In the genomic region with DNA sequence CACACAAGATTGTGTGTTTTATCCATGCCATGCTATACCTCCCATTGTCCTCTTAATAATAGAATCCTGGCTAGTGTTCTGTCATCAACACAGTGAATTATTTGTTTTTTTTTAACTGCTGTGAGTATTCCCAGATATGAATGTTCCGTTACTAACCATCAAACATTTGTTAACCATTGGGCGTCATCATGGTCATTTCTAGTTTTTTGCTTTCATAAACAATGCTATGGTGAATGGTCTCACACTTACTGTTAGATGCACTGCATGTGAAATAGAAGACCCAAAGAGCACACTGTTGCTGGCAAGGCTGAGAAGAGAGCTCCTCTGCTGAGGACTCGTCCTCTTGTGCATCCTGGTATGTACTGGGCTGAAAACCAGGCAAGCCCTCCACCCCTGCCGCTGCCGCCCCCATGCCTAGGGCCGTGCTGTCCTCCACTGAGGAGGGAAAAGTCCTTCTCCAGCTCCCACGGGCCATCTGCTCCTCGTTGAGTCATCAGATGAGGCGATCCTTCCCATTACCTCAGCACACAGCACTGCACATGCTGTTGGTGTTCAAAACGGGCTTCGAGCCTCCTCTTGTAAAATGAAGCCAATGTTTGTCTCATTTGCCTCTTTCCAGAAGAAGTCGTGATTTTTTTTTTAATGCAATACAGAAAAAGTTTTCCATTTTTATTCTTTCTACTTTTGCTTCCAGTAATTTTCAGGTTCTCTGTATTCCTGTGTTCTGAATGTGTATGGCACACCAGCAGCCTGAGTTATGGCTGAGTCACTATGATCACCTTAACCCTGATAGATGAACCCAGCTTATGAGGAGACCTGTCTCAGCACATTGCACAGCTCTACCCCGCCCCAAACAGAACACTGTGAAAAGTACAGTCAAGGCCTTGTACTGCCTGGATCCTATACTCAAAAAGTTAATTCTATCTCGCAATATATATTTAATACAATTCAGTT, we compare ENCODE assay signal across 8 cellular contexts.
DNase-seq lines count a peak whose midpoint lies in the region; ATAC-seq and TF ChIP-seq lines count a peak whose summit lies in the region.

No MANE protein-coding gene starts in this region.

- ATAC-seq in SK-N-SH treated with all-trans-retinoic acid at 6 μM for 48 hours = peak; percentile 88
- ATAC-seq in foreskin keratinocyte = peak; percentile 92
- ATAC-seq in psoas muscle = peak; percentile 81 to 85 (median 84)
- no peak for ATAC-seq in GM21447 (IDR thresholded peaks at IDR 0.05; ENCODE audit: unreplicated experiment)

- H3K4me3 ChIP-seq in psoas muscle = peak overlapping the region; percentile 40

- H3K27ac ChIP-seq in foreskin keratinocyte (peak overlapping the region; percentile 77), psoas muscle (peak overlapping the region; percentile 77)

- TF ChIP-seq CTCF in foreskin keratinocyte (conservative IDR thresholded peaks at IDR 0.05) = peak; percentile 30
- no peak for TF ChIP-seq CTCF in psoas muscle (IDR thresholded peaks at IDR 0.05)
- TF ChIP-seq CTCF in GM10266 (IDR thresholded peaks at IDR 0.05; ENCODE audit: control insufficient read depth, insufficient read depth, low read depth, missing control alignments) = no peak

- DNase-seq in EH (ENCODE audit: low read depth) (peak; percentile 90), foreskin keratinocyte (peak; percentile 75 to 89), psoas muscle (peak; percentile 60 to 68), retina (no peak), GM10266 (ENCODE audit: extremely low spot score) (no peak), DMS79 (lab: John Stamatoyannopoulos, UW) (no peak)

- intact Hi-C loops in psoas muscle (cut with DNase I) = loop anchor here (2.0 to 5.0 kb wide), 2 partner anchors 21 to 73 kb away; no protein-coding TSS in a partner anchor

- H3K27me3 ChIP-seq in foreskin keratinocyte (no peaks in the 10 kb centered on the region), psoas muscle (ENCODE audit: insufficient read depth in 3 of 3, low read length in 2 of 3) (no peaks in the 10 kb centered on the region)

- 28 to 45% (median 29%) methylated on average over 14 of the region's 14 CpGs for WGBS in psoas muscle, 3 donors

- H3K4me1 ChIP-seq in foreskin keratinocyte (peaks cover 17% of the 10 kb centered on the region), psoas muscle (peaks cover 66% of the 10 kb centered on the region)

- H3K36me3 ChIP-seq in psoas muscle (ENCODE audit: insufficient read depth in 1 of 2, low read depth in 1 of 2) = no peaks in the 10 kb centered on the region

- no peaks in the 10 kb centered on the region for H3K9me3 ChIP-seq in psoas muscle

TF ChIP-seq in SK-N-SH treated with all-trans-retinoic acid at 6 μM for 48 hours, 23 proteins besides CTCF, POLR2A, EP300 and RAD21:
- 0 out of 2 replicates have a peak, but pooled peaks have one; percentile 26 for TF ChIP-seq OSR1 (CRISPR knock-in tag; IDR thresholded peaks at IDR 0.05)
- TF ChIP-seq ISL1 (CRISPR knock-in tag; IDR thresholded peaks at IDR 0.05) = peak; percentile 28; the same call in 1 of the 2 replicates
- no peak for TF ChIP-seq ARNTL (CRISPR knock-in tag; IDR thresholded peaks at IDR 0.05; ENCODE audit: borderline replicate concordance, low read depth)
- TF ChIP-seq PPARA (CRISPR knock-in tag; IDR thresholded peaks at IDR 0.05; ENCODE audit: borderline replicate concordance) = no peak
- TF ChIP-seq, protein P1, sequence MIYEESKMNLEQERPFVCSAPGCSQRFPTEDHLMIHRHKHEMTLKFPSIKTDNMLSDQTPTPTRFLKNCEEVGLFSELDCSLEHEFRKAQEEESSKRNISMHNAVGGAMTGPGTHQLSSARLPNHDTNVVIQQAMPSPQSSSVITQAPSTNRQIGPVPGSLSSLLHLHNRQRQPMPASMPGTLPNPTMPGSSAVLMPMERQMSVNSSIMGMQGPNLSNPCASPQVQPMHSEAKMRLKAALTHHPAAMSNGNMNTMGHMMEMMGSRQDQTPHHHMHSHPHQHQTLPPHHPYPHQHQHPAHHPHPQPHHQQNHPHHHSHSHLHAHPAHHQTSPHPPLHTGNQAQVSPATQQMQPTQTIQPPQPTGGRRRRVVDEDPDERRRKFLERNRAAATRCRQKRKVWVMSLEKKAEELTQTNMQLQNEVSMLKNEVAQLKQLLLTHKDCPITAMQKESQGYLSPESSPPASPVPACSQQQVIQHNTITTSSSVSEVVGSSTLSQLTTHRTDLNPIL (CRISPR knock-in tag; IDR thresholded peaks at IDR 0.05; ENCODE audit: low read depth) = peak; percentile 57; the same call in 1 of the 2 replicates
- TF ChIP-seq ZFP3 (CRISPR knock-in tag; IDR thresholded peaks at IDR 0.05) = 0 out of 2 replicates have a peak, but pooled peaks have one; percentile 67
- no peak for TF ChIP-seq TOX (CRISPR knock-in tag; IDR thresholded peaks at IDR 0.05; ENCODE audit: borderline replicate concordance)

Comparison
In these comparisons a context has a peak if more than half of its experiments do, and no peak if none do; other contexts are left out.
1. DNase-seq: peak in EH (single experiment), foreskin keratinocyte (2 of 2) and psoas muscle (2 of 2); none in retina (single experiment), GM10266 (single experiment) and DMS79 (single experiment).